Comparison of ENCODE assay signal across 22 cellular contexts in genomic region chr7:19589436-19589835, GRCh38.
DNase-seq lines count a peak whose midpoint lies in the region; ATAC-seq lines count a peak whose summit lies in the region.
"Had no signal": no experiment of that assay in that cellular context is flagged by ENCODE, and none has a peak within 500 bp of the region (broad histone marks: within the 10 kb centered on the region; RNA-seq: fewer than 3 reads in every experiment).

No MANE protein-coding gene starts in this region.

- H3K4me1 ChIP-seq in SJCRH30 = no peaks in the 10 kb centered on the region
- H3K4me1 ChIP-seq: BE2C, BLaER1 had no signal

- no peak for ATAC-seq in GM19397 (IDR thresholded peaks at IDR 0.05; ENCODE audit: unreplicated experiment)
- ATAC-seq: GM12878 had no signal

- no peaks in the 10 kb centered on the region for H3K27me3 ChIP-seq in SJCRH30
- H3K27me3 ChIP-seq: BE2C, BLaER1 had no signal

- no peaks in the 10 kb centered on the region for H3K9me3 ChIP-seq in SJCRH30 (replicated peaks)
- H3K9me3 ChIP-seq: BE2C, BLaER1 had no signal

- no peak overlapping the region for H3K4me3 ChIP-seq in SJCRH30
- H3K4me3 ChIP-seq: BLaER1, GM12878 had no signal

- DNase-seq in dedifferentiated amniotic fluid mesenchymal stem cell (ENCODE audit: extremely low spot score) = peak; percentile 24
- DNase-seq in fibroblast of gingiva (ENCODE audit: low read depth) = peak; percentile 52
- no peak for DNase-seq in epidermal melanocyte (ENCODE audit: insufficient read length, low spot score)
- DNase-seq in SJCRH30 = no peak
- DNase-seq: 8988T; ACHN; BE2C; C1 segment of cervical spinal cord; CD4-positive, alpha-beta memory T cell; CD4-positive, CD25-positive, alpha-beta regulatory T cell; CD8-positive, alpha-beta memory T cell; COR-L47; DMS 273 treated with DMSO at 0.1 percent for 48 hours; DMS153; DMS53; DMS79; DND-41; EL; GDM1 had no signal

- H3K27ac ChIP-seq in SJCRH30 = no peak overlapping the region
- H3K27ac ChIP-seq: BLaER1 had no signal

- no peaks in the 10 kb centered on the region for H3K36me3 ChIP-seq in SJCRH30
- H3K36me3 ChIP-seq: BE2C, BLaER1 had no signal

Comparison
In these comparisons a context has a peak if more than half of its experiments do, and no peak if none do; other contexts are left out.
1. DNase-seq: peak in dedifferentiated amniotic fluid mesenchymal stem cell (single experiment) and fibroblast of gingiva (single experiment); none in epidermal melanocyte (single experiment) and SJCRH30 (0 of 2).